In the genomic region with DNA sequence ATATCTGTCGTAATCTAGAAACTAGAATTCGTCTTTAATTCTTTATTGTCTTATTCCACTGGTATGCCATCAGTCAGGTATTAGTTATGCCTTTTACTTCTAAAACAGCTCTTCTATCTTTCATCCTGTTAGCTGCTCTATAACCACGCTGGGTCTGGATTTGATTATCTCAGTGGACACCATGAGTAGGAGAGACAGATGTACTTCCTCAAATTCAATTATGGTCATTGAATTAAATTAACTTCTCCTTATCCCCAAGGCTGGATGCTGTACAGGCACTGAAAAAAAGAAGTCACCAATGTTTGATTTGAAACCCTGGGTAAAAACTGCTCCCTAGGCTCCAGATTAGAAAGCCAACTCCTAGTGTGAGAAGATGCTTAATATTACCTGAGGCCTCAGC, we compare ENCODE assay signal across 31 cellular contexts.
"Had no signal": no experiment of that assay in that cellular context is flagged by ENCODE, and none has a peak within 500 bp of the region (broad histone marks: within the 10 kb centered on the region; RNA-seq: fewer than 3 reads in every experiment).

No MANE protein-coding gene starts in this region.

- H3K27me3 ChIP-seq: brain microvascular endothelial cell, colonic mucosa had no signal

- ATAC-seq: activated CD8-positive, alpha-beta memory T cell treated with anti-CD3 and anti-CD28 coated beads, Interleukin-2, amount 10 ng/mL, durations not matched to agents 7 days and 5 days; activated naive CD8-positive, alpha-beta T cell treated with anti-CD3 and anti-CD28 coated beads, Interleukin-2, amount 50 U/mL, for 24 hours; Right ventricle myocardium inferior; T-cell; T-helper 17 cell had no signal

- H3K4me3 ChIP-seq: colonic mucosa, PC-9 had no signal

- H3K36me3 ChIP-seq: brain microvascular endothelial cell, colonic mucosa had no signal

- H3K9me3 ChIP-seq: colonic mucosa had no signal

- DNase-seq: activated B cell treated with CpG ODN at 0.5 μM for 24 hours; activated CD4-positive, alpha-beta memory T cell treated with anti-CD3 and anti-CD28 coated beads for 36 hours; activated CD4-positive, alpha-beta T cell treated with anti-CD3 and anti-CD28 coated beads for 4 hours; activated CD4-positive, alpha-beta T cell treated with anti-CD3 and anti-CD28 coated beads, Interleukin-2, amount 50 U/mL, for 1 hour; activated CD4-positive, CD25-positive, alpha-beta regulatory T cell treated with anti-CD3 and anti-CD28 coated beads, Interleukin-2, amount 50 U/mL, for 72 hours; activated CD8-positive, alpha-beta memory T cell treated with anti-CD3 and anti-CD28 coated beads, Interleukin-2, amount 10 ng/mL, durations not matched to agents 7 days and 5 days; activated CD8-positive, alpha-beta memory T cell treated with anti-CD3 and anti-CD28 coated beads, Interleukin-2, amount 50 U/mL, for 48 hours; activated effector memory CD4-positive, alpha-beta T cell treated with Interleukin-2 at 50 U/mL for 16 hours; activated naive CD4-positive, alpha-beta T cell treated with anti-CD3 and anti-CD28 coated beads, Interleukin-2, amount 10 ng/mL, durations not matched to agents 7 days and 5 days; activated naive CD8-positive, alpha-beta T cell treated with anti-CD3 and anti-CD28 coated beads, Interleukin-2, amount 50 U/mL, for 24 hours; activated T-cell treated with anti-CD3 and anti-CD28 coated beads, Interleukin-2, amount 50 U/mL, for 48 hours; amniotic stem cell; aorta; brain microvascular endothelial cell; colonic mucosa; NCI-H1105; NCI-H1417 treated with DMSO at 0.1 percent for 48 hours; NCI-H187 treated with DMSO at 0.1 percent for 48 hours; NCI-H2081 treated with DMSO at 0.1 percent for 48 hours; NCI-H226; NCI-H446 treated with DMSO at 0.1 percent for 48 hours; NCI-H524; NCI-H69; NK-92 treated with Interleukin-12 subunit alpha and Interleukin-12 subunit beta, amount 100 ng/mL, for 24 hours; PC-9; SIG-M5; T-cell; T-helper 17 cell had no signal

- H3K27ac ChIP-seq: brain microvascular endothelial cell, colonic mucosa, PC-9, RWPE1, VCaP had no signal

- H3K4me1 ChIP-seq: colonic mucosa had no signal
